In the genomic region with DNA sequence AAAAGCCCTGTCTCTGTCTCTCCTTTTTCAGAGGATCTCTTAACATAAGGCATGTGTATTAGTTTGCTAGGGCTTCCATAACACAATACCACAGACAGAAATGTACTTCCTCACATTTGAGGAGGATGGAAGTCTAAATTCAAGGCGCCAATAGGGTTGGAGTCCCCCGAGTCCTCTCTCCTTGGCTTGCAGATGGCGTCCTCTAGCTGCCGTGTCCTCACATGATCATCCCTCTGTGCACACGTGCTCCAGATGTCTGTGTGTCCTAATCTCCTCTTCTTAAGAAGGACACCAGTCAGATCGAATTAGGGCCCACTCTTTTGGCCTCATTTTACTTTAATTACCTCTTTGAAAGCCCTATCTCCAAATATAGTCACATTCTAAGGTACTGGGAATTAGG, we compare ENCODE assay signal across 1 cellular context.
TF ChIP-seq lines count a peak whose summit lies in the region.

No MANE protein-coding gene starts in this region.

TF ChIP-seq in H1, 55 proteins besides CTCF, POLR2A, EP300 and RAD21 (continued from another document):
- TF ChIP-seq BCL11A (IDR thresholded peaks at IDR 0.05; ENCODE audit: low read depth in 2 of 2, low read length in 2 of 2) = no peak
- TF ChIP-seq, protein P1, sequence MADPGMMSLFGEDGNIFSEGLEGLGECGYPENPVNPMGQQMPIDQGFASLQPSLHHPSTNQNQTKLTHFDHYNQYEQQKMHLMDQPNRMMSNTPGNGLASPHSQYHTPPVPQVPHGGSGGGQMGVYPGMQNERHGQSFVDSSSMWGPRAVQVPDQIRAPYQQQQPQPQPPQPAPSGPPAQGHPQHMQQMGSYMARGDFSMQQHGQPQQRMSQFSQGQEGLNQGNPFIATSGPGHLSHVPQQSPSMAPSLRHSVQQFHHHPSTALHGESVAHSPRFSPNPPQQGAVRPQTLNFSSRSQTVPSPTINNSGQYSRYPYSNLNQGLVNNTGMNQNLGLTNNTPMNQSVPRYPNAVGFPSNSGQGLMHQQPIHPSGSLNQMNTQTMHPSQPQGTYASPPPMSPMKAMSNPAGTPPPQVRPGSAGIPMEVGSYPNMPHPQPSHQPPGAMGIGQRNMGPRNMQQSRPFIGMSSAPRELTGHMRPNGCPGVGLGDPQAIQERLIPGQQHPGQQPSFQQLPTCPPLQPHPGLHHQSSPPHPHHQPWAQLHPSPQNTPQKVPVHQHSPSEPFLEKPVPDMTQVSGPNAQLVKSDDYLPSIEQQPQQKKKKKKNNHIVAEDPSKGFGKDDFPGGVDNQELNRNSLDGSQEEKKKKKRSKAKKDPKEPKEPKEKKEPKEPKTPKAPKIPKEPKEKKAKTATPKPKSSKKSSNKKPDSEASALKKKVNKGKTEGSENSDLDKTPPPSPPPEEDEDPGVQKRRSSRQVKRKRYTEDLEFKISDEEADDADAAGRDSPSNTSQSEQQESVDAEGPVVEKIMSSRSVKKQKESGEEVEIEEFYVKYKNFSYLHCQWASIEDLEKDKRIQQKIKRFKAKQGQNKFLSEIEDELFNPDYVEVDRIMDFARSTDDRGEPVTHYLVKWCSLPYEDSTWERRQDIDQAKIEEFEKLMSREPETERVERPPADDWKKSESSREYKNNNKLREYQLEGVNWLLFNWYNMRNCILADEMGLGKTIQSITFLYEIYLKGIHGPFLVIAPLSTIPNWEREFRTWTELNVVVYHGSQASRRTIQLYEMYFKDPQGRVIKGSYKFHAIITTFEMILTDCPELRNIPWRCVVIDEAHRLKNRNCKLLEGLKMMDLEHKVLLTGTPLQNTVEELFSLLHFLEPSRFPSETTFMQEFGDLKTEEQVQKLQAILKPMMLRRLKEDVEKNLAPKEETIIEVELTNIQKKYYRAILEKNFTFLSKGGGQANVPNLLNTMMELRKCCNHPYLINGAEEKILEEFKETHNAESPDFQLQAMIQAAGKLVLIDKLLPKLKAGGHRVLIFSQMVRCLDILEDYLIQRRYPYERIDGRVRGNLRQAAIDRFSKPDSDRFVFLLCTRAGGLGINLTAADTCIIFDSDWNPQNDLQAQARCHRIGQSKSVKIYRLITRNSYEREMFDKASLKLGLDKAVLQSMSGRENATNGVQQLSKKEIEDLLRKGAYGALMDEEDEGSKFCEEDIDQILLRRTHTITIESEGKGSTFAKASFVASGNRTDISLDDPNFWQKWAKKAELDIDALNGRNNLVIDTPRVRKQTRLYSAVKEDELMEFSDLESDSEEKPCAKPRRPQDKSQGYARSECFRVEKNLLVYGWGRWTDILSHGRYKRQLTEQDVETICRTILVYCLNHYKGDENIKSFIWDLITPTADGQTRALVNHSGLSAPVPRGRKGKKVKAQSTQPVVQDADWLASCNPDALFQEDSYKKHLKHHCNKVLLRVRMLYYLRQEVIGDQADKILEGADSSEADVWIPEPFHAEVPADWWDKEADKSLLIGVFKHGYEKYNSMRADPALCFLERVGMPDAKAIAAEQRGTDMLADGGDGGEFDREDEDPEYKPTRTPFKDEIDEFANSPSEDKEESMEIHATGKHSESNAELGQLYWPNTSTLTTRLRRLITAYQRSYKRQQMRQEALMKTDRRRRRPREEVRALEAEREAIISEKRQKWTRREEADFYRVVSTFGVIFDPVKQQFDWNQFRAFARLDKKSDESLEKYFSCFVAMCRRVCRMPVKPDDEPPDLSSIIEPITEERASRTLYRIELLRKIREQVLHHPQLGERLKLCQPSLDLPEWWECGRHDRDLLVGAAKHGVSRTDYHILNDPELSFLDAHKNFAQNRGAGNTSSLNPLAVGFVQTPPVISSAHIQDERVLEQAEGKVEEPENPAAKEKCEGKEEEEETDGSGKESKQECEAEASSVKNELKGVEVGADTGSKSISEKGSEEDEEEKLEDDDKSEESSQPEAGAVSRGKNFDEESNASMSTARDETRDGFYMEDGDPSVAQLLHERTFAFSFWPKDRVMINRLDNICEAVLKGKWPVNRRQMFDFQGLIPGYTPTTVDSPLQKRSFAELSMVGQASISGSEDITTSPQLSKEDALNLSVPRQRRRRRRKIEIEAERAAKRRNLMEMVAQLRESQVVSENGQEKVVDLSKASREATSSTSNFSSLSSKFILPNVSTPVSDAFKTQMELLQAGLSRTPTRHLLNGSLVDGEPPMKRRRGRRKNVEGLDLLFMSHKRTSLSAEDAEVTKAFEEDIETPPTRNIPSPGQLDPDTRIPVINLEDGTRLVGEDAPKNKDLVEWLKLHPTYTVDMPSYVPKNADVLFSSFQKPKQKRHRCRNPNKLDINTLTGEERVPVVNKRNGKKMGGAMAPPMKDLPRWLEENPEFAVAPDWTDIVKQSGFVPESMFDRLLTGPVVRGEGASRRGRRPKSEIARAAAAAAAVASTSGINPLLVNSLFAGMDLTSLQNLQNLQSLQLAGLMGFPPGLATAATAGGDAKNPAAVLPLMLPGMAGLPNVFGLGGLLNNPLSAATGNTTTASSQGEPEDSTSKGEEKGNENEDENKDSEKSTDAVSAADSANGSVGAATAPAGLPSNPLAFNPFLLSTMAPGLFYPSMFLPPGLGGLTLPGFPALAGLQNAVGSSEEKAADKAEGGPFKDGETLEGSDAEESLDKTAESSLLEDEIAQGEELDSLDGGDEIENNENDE (IDR thresholded peaks at IDR 0.05; ENCODE audit: insufficient replicate concordance, low read length) = no peak
- TF ChIP-seq TBP (IDR thresholded peaks at IDR 0.05; ENCODE audit: low read depth, low read length) = no peak
- TF ChIP-seq BACH1 (IDR thresholded peaks at IDR 0.05; ENCODE audit: low read length) = no peak
- TF ChIP-seq, protein P2, sequence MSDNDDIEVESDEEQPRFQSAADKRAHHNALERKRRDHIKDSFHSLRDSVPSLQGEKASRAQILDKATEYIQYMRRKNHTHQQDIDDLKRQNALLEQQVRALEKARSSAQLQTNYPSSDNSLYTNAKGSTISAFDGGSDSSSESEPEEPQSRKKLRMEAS (IDR thresholded peaks at IDR 0.05) = no peak
- TF ChIP-seq TAF7 (optimal IDR thresholded peaks at IDR 0.05; ENCODE audit: borderline replicate concordance, low read depth, low read length) = no peak
- TF ChIP-seq SP2 (IDR thresholded peaks at IDR 0.05; ENCODE audit: low read length) = no peak
- TF ChIP-seq JUN (IDR thresholded peaks at IDR 0.05; ENCODE audit: low read depth, low read length) = no peak
- no peak for TF ChIP-seq SP1 (IDR thresholded peaks at IDR 0.05; ENCODE audit: low read depth, low read length)
- TF ChIP-seq RNF2 (IDR thresholded peaks at IDR 0.05; ENCODE audit: borderline replicate concordance, low read depth, low read length, missing control alignments, poor library complexity, severe bottlenecking) = no peak
- TF ChIP-seq MAFK (IDR thresholded peaks at IDR 0.05; ENCODE audit: low read depth, low read length) = no peak
- TF ChIP-seq KDM5A (IDR thresholded peaks at IDR 0.05; ENCODE audit: low read length) = no peak
- no peak for TF ChIP-seq CTBP2 (IDR thresholded peaks at IDR 0.05; ENCODE audit: borderline replicate concordance, insufficient read depth, insufficient read length, low read length)
